8 cellular contexts compared by ENCODE assay signal in the genomic region with DNA sequence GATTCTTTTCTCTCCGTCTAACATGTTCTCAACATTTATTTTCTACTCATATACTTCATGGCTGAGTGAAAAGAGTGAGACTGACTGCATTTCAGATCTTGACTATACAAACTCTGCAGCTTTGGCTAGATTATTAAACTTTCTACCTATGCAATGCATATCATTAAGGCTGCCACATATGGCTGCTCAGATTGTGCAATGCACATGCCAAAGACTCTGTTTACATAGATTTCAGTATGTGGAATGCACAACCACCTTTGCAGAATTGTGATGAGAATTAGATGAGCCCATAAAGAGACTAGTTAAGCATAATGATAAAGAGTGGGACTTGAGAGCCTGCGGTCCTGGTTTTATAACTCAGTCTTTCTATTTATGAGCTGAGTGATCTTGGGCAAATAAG.
"Had no signal": no experiment of that assay in that cellular context is flagged by ENCODE, and none has a peak within 500 bp of the region (broad histone marks: within the 10 kb centered on the region; RNA-seq: fewer than 3 reads in every experiment).

No MANE protein-coding gene starts in this region.

- H3K4me2 ChIP-seq: GM23338 had no signal

- H2AFZ ChIP-seq: GM23338 had no signal

- H3K4me3 ChIP-seq: GM23338, K562 had no signal

- ATAC-seq: GM23338, K562 had no signal

- DNase-seq: H9, HCEC 1CT, KG1 had no signal

- FAIRE-seq: H1, H54, K562 had no signal

- H3K27ac ChIP-seq: HL-60 had no signal
